ENCODE assay signal across 1 cellular context in the genomic region with DNA sequence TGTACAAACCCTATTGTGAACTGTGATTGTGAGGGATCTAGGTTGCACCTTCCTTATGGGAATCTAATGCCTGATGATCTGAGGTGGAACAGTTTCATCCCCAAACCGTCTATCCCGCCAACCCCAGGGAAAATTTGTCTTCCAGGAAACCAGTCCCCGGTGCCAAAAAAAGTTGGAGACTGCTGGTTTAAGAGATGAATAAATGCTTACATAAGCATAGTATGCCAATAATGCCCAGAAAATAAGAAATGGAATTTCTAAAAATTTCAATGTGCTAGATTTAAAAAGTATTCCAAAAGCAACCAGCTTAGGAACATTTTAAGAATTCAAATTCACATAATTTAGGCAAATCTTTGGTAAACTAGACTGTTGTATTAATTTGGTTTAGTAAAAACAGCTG.
TF ChIP-seq lines count a peak whose summit lies in the region.

No MANE protein-coding gene starts in this region.

TF ChIP-seq in HepG2, 621 proteins besides CTCF, POLR2A, EP300 and RAD21:
- peak; percentile 66 for TF ChIP-seq MAFF (IDR thresholded peaks at IDR 0.05; ENCODE audit: low read depth, low read length)
- no peak for TF ChIP-seq ZNF496 (CRISPR knock-in tag; IDR thresholded peaks at IDR 0.05; ENCODE audit: insufficient replicate concordance)
- peak; percentile 86 to 88 for TF ChIP-seq MAFK (conservative IDR thresholded peaks at IDR 0.05 in 1 of 2, IDR thresholded peaks at IDR 0.05 in 1 of 2; ENCODE audit: low read length in 2 of 2)
